Comparison of ENCODE assay signal across 9 cellular contexts in genomic region chr6:4936681-4937041, GRCh38.
DNase-seq lines count a peak whose midpoint lies in the region; ATAC-seq, FAIRE-seq and TF ChIP-seq lines count a peak whose summit lies in the region.
"Had no signal": no experiment of that assay in that cellular context is flagged by ENCODE, and none has a peak within 500 bp of the region (broad histone marks: within the 10 kb centered on the region; RNA-seq: fewer than 3 reads in every experiment).

No MANE protein-coding gene starts in this region.

- H3K4me3 ChIP-seq in fibroblast of pulmonary artery (replicated peaks; ENCODE audit: low read depth, low read length) (no peak overlapping the region), psoas muscle (no peak overlapping the region)
- H3K4me3 ChIP-seq: SJCRH30 had no signal

- peak; percentile 39 for DNase-seq in Caki2 (ENCODE audit: low read depth)
- DNase-seq in HTR-8/SVneo (ENCODE audit: insufficient read length, low spot score) = peak; percentile 41
- DNase-seq in SK-MEL-5 (ENCODE audit: low read depth, low spot score) = peak; percentile 77
- peak; percentile 78 for DNase-seq in fibroblast of pulmonary artery (ENCODE audit: low read depth)
- DNase-seq in psoas muscle = no peak
- no peak for DNase-seq in T1000 (lab: John Stamatoyannopoulos, UW)
- no peak for DNase-seq in activated CD8-positive, alpha-beta memory T cell treated with anti-CD3 and anti-CD28 coated beads, Interleukin-2, amount 50 U/mL, for 48 hours

- peaks cover 18% of the 10 kb centered on the region for H3K4me1 ChIP-seq in psoas muscle

- WGBS in psoas muscle, 3 donors = 21 to 36% (median 27%) methylated on average over 4 of the region's 4 CpGs

- intact Hi-C loops in psoas muscle (cut with DNase I) = loop anchor here (10.0 kb wide), 3 partner anchors 132 to 622 kb away; partner anchors contain the start of gene CDYL (in 1 of the 2)

- in situ Hi-C loops in Caki2 (cut with HindIII; ENCODE audit: low pct_unique_long_range_greater_than_20kb, low sequenced_read_pairs) = no loop called here
- in situ Hi-C loops in SK-MEL-5 (cut with HindIII; ENCODE audit: low pct_unique_long_range_greater_than_20kb, low sequenced_read_pairs) = no loop called here

- ATAC-seq in psoas muscle = peak in 1 of 4 donors; percentile 74
- no peak for ATAC-seq in HG02588 (IDR thresholded peaks at IDR 0.05; ENCODE audit: unreplicated experiment)

- H3K27ac ChIP-seq in psoas muscle = no peak overlapping the region
- H3K27ac ChIP-seq: SJCRH30 had no signal

- TF ChIP-seq CTCF in fibroblast of pulmonary artery (IDR thresholded peaks at IDR 0.05; ENCODE audit: low read length, missing control alignments) (peak; percentile 63), psoas muscle (IDR thresholded peaks at IDR 0.05) (peak; percentile 62)

- no peaks in the 10 kb centered on the region for H3K9me3 ChIP-seq in psoas muscle
- H3K9me3 ChIP-seq: SJCRH30 had no signal

- no peaks in the 10 kb centered on the region for H3K27me3 ChIP-seq in psoas muscle (ENCODE audit: insufficient read depth in 3 of 3, low read length in 2 of 3)
- H3K27me3 ChIP-seq: SJCRH30 had no signal

- no peaks in the 10 kb centered on the region for H3K36me3 ChIP-seq in psoas muscle (ENCODE audit: insufficient read depth in 1 of 2, low read depth in 1 of 2)
- H3K36me3 ChIP-seq: SJCRH30 had no signal

- no peak for FAIRE-seq in HTR-8/SVneo (lab: Jason Lieb, UNC)

Comparison
In these comparisons a context has a peak if more than half of its experiments do, and no peak if none do; other contexts are left out.
1. DNase-seq: peak in Caki2 (single experiment), HTR-8/SVneo (single experiment), SK-MEL-5 (single experiment) and fibroblast of pulmonary artery (single experiment); none in psoas muscle (0 of 2), T1000 (single experiment) and activated CD8-positive, alpha-beta memory T cell treated with anti-CD3 and anti-CD28 coated beads, Interleukin-2, amount 50 U/mL, for 48 hours (single experiment).